Comparison of ENCODE assay signal across 8 cellular contexts in genomic region chr5:140556438-140556837, GRCh38. TPM values are rescaled to one million over a fixed set of nuclear protein-coding genes. Genes with fewer than 3 reads are reported as not detected.
A peak's percentile ranks its signal among the peaks of the same experiment; 100 is the strongest.
DNase-seq lines count a peak whose midpoint lies in the region; ATAC-seq, FAIRE-seq and TF ChIP-seq lines count a peak whose summit lies in the region.

No MANE protein-coding gene starts in this region.

- peaks cover 14 to 18% of the 10 kb centered on the region in 2 donors for H3K36me3 Mint-ChIP-seq in activated T-cell treated with anti-CD3 and anti-CD28 coated beads, Interleukin-2, amount 50 U/mL, for 72 hours (ENCODE audit: insufficient read depth in 2 of 2)
- H3K36me3 Mint-ChIP-seq in activated T-helper 1 cell treated with anti-CD3 and anti-CD28 coated beads, Interleukin-12 subunit alpha, Interleukin-12 subunit beta, Interleukin-2, Interleukin-4 antibody, amounts not matched to agents 30 ng/mL and 10 ng/mL and 1 ng/mL, durations not matched to agents 14 hours and 24 hours and 36 hours (ENCODE audit: low read depth), result peaks cover 43% of the 10 kb centered on the region

- no peaks in the 10 kb centered on the region for H3K9me3 ChIP-seq in kidney (ENCODE audit: control insufficient read depth in 1 of 2, low read length in 2 of 2)
- H3K9me3 ChIP-seq in tibial nerve, result no peaks in the 10 kb centered on the region

- H3K9me3 Mint-ChIP-seq in activated T-cell treated with anti-CD3 and anti-CD28 coated beads, Interleukin-2, amount 50 U/mL, for 72 hours, result no peaks in the 10 kb centered on the region
- H3K9me3 Mint-ChIP-seq in activated T-helper 1 cell treated with anti-CD3 and anti-CD28 coated beads, Interleukin-12 subunit alpha, Interleukin-12 subunit beta, Interleukin-2, Interleukin-4 antibody, amounts not matched to agents 30 ng/mL and 10 ng/mL and 1 ng/mL, durations not matched to agents 14 hours and 24 hours and 36 hours, result no peaks in the 10 kb centered on the region

- H3K36me3 ChIP-seq in kidney (ENCODE audit: control insufficient read depth in 1 of 2, insufficient read depth in 2 of 2, low read length in 2 of 2) (peaks cover 4 to 6% of the 10 kb centered on the region in 2 donors), tibial nerve (peaks cover 0 to 47% (median 0%) of the 10 kb centered on the region in 3 donors)

- no peaks in the 10 kb centered on the region for H3K27me3 Mint-ChIP-seq in activated T-cell treated with anti-CD3 and anti-CD28 coated beads, Interleukin-2, amount 50 U/mL, for 72 hours (ENCODE audit: low read depth)
- H3K27me3 Mint-ChIP-seq in activated T-helper 1 cell treated with anti-CD3 and anti-CD28 coated beads, Interleukin-12 subunit alpha, Interleukin-12 subunit beta, Interleukin-2, Interleukin-4 antibody, amounts not matched to agents 30 ng/mL and 10 ng/mL and 1 ng/mL, durations not matched to agents 14 hours and 24 hours and 36 hours (ENCODE audit: insufficient read depth), result no peaks in the 10 kb centered on the region

- H3K27ac Mint-ChIP-seq in activated T-cell treated with anti-CD3 and anti-CD28 coated beads, Interleukin-2, amount 50 U/mL, for 72 hours, result peak overlapping the region; percentile 95
- peak overlapping the region; percentile 89 for H3K27ac Mint-ChIP-seq in activated T-helper 1 cell treated with anti-CD3 and anti-CD28 coated beads, Interleukin-12 subunit alpha, Interleukin-12 subunit beta, Interleukin-2, Interleukin-4 antibody, amounts not matched to agents 30 ng/mL and 10 ng/mL and 1 ng/mL, durations not matched to agents 14 hours and 24 hours and 36 hours

- intact Hi-C loops in activated T-helper 1 cell treated with anti-CD3 and anti-CD28 coated beads, Interleukin-12 subunit alpha, Interleukin-12 subunit beta, Interleukin-2, Interleukin-4 antibody, amounts not matched to agents 30 ng/mL and 10 ng/mL and 1 ng/mL, durations not matched to agents 14 hours and 24 hours and 36 hours (cut with micrococcal nuclease), result loop anchor here (2.0 to 10.0 kb wide), 4 partner anchors 90 to 302 kb away; partner anchors contain the start of genes IK, NDUFA2, PFDN1 and ZMAT2
- intact Hi-C loops in kidney (cut with DNase I), result no loop called here
- intact Hi-C loops in sciatic nerve (cut with DNase I), result no loop called here

- TF ChIP-seq POLR2A in tibial nerve (IDR thresholded peaks at IDR 0.05), result no peak

- H3K4me3 Mint-ChIP-seq in activated T-cell treated with anti-CD3 and anti-CD28 coated beads, Interleukin-2, amount 50 U/mL, for 72 hours, result peak overlapping the region; percentile 88 to 91
- H3K4me3 Mint-ChIP-seq in activated T-helper 1 cell treated with anti-CD3 and anti-CD28 coated beads, Interleukin-12 subunit alpha, Interleukin-12 subunit beta, Interleukin-2, Interleukin-4 antibody, amounts not matched to agents 30 ng/mL and 10 ng/mL and 1 ng/mL, durations not matched to agents 14 hours and 24 hours and 36 hours, result peak overlapping the region; percentile 88

- H3K27me3 ChIP-seq in tibial nerve, result no peaks in the 10 kb centered on the region

- H3K27ac ChIP-seq in kidney (ENCODE audit: low read depth in 2 of 2, low read length in 2 of 2), result no peak overlapping the region
- peak overlapping the region in 2 of 4 donors; percentile 88 to 93 for H3K27ac ChIP-seq in tibial nerve

- peak overlapping the region; percentile 74 to 81 for H3K4me3 ChIP-seq in kidney (ENCODE audit: low read length in 2 of 2)
- H3K4me3 ChIP-seq in tibial nerve, result peak overlapping the region; percentile 73 to 86 (median 84)

- TF ChIP-seq CTCF in kidney (IDR thresholded peaks at IDR 0.05; ENCODE audit: borderline replicate concordance, extremely low read depth, insufficient read depth), result no peak
- TF ChIP-seq CTCF in tibial nerve (IDR thresholded peaks at IDR 0.05), result no peak

- H3K4me1 ChIP-seq in kidney (ENCODE audit: control insufficient read depth in 1 of 2, insufficient read depth in 1 of 2, low read depth in 1 of 2, low read length in 2 of 2) (peaks cover 10 to 17% of the 10 kb centered on the region in 2 donors), tibial nerve (peaks cover 0 to 36% (median 15%) of the 10 kb centered on the region in 4 donors)

- WGBS in tibial nerve, 2 donors, result 3 to 4% methylated on average over 6 of the region's 6 CpGs

- no peak for TF ChIP-seq EP300 in tibial nerve (IDR thresholded peaks at IDR 0.05)

- no peak for FAIRE-seq in kidney (lab: Jason Lieb, UNC)

- DNase-seq in activated T-cell treated with anti-CD3 and anti-CD28 coated beads, Interleukin-2, amount 50 U/mL, for 72 hours, result no peak
- DNase-seq in activated T-cell treated with anti-CD3 and anti-CD28 coated beads, Interleukin-2, amount 50 U/mL, for 1 hour, result no peak
- no peak for DNase-seq in activated T-helper 1 cell treated with anti-CD3 and anti-CD28 coated beads, Interleukin-12 subunit alpha, Interleukin-12 subunit beta, Interleukin-2, Interleukin-4 antibody, amounts not matched to agents 30 ng/mL and 10 ng/mL and 1 ng/mL, durations not matched to agents 14 hours and 24 hours and 36 hours (ENCODE audit: low spot score)
- DNase-seq in kidney (no peak), tibial nerve (ENCODE audit: low spot score in 2 of 2) (no peak), sciatic nerve (ENCODE audit: low spot score) (no peak)

- H3K9ac ChIP-seq in kidney (ENCODE audit: low read length in 2 of 2), result peak overlapping the region; percentile 43 to 85

- H3K4me1 Mint-ChIP-seq in activated T-cell treated with anti-CD3 and anti-CD28 coated beads, Interleukin-2, amount 50 U/mL, for 72 hours (ENCODE audit: low read depth), result peaks cover 59% of the 10 kb centered on the region
- H3K4me1 Mint-ChIP-seq in activated T-helper 1 cell treated with anti-CD3 and anti-CD28 coated beads, Interleukin-12 subunit alpha, Interleukin-12 subunit beta, Interleukin-2, Interleukin-4 antibody, amounts not matched to agents 30 ng/mL and 10 ng/mL and 1 ng/mL, durations not matched to agents 14 hours and 24 hours and 36 hours (ENCODE audit: low read depth), result peaks cover 52% of the 10 kb centered on the region

- ATAC-seq in activated T-cell treated with anti-CD3 and anti-CD28 coated beads, Interleukin-2, amount 50 U/mL, for 72 hours (replicated peaks in 1 of 2), result no peak
- ATAC-seq in HG03159 (IDR thresholded peaks at IDR 0.05; ENCODE audit: unreplicated experiment), result no peak
- ATAC-seq in sciatic nerve, result no peak
- ATAC-seq in GM19035 (IDR thresholded peaks at IDR 0.05; ENCODE audit: unreplicated experiment), result no peak

RNA-seq across cellular contexts. Expression of gene SRA1, which starts 0.8 kb away (rescaled TPM):
- total RNA-seq in activated T-cell treated with anti-CD3 and anti-CD28 coated beads, Interleukin-2, amount 50 U/mL, for 72 hours, result 10 to 100 TPM; 50.8 to 61.1 TPM
- 55.6 and 59.2 TPM in 2 replicates for total RNA-seq in activated T-helper 1 cell treated with anti-CD3 and anti-CD28 coated beads, Interleukin-12 subunit alpha, Interleukin-12 subunit beta, Interleukin-2, Interleukin-4 antibody, amounts not matched to agents 30 ng/mL and 10 ng/mL and 1 ng/mL, durations not matched to agents 14 hours and 24 hours and 36 hours
- total RNA-seq in kidney (31.3 TPM), tibial nerve (10 to 100 TPM; 16.6 to 23.7 (median 19.2) TPM), sciatic nerve (23.2 TPM)
- polyA plus RNA-seq in kidney (ENCODE audit: insufficient read depth, low read depth, low replicate concordance), result 52.4 TPM

RNA-seq across cellular contexts. Expression of gene APBB3, which starts 8.0 kb away (rescaled TPM):
- total RNA-seq in activated T-cell treated with anti-CD3 and anti-CD28 coated beads, Interleukin-2, amount 50 U/mL, for 72 hours, result 10 to 100 TPM; 33.8 to 38.2 TPM
- 17.2 and 21.2 TPM in 2 replicates for total RNA-seq in activated T-helper 1 cell treated with anti-CD3 and anti-CD28 coated beads, Interleukin-12 subunit alpha, Interleukin-12 subunit beta, Interleukin-2, Interleukin-4 antibody, amounts not matched to agents 30 ng/mL and 10 ng/mL and 1 ng/mL, durations not matched to agents 14 hours and 24 hours and 36 hours
- total RNA-seq in kidney (33.9 TPM), tibial nerve (10 to 100 TPM; 43.7 to 70.8 (median 48.4) TPM), sciatic nerve (43.1 TPM)
- 19.6 TPM for polyA plus RNA-seq in kidney (ENCODE audit: insufficient read depth, low read depth, low replicate concordance)

RNA-seq across cellular contexts. Expression of gene SLC35A4, which starts 8.2 kb away (rescaled TPM):
- total RNA-seq in activated T-cell treated with anti-CD3 and anti-CD28 coated beads, Interleukin-2, amount 50 U/mL, for 72 hours, result 10 to 100 TPM; 52.7 to 69.3 TPM
- 94.3 and 107 TPM in 2 replicates for total RNA-seq in activated T-helper 1 cell treated with anti-CD3 and anti-CD28 coated beads, Interleukin-12 subunit alpha, Interleukin-12 subunit beta, Interleukin-2, Interleukin-4 antibody, amounts not matched to agents 30 ng/mL and 10 ng/mL and 1 ng/mL, durations not matched to agents 14 hours and 24 hours and 36 hours
- total RNA-seq in kidney, result 89.9 TPM
- 71.2 TPM for polyA plus RNA-seq in kidney (ENCODE audit: insufficient read depth, low read depth, low replicate concordance)
- total RNA-seq in tibial nerve, result 10 to 100 TPM; 22.9 to 36.9 (median 26.8) TPM
- 37.9 TPM for total RNA-seq in sciatic nerve

RNA-seq across cellular contexts. Expression of gene EIF4EBP3, which starts 9.0 kb away (rescaled TPM):
- 10 to 100 TPM; 14.4 to 16.8 TPM for total RNA-seq in activated T-cell treated with anti-CD3 and anti-CD28 coated beads, Interleukin-2, amount 50 U/mL, for 72 hours
- total RNA-seq in activated T-helper 1 cell treated with anti-CD3 and anti-CD28 coated beads, Interleukin-12 subunit alpha, Interleukin-12 subunit beta, Interleukin-2, Interleukin-4 antibody, amounts not matched to agents 30 ng/mL and 10 ng/mL and 1 ng/mL, durations not matched to agents 14 hours and 24 hours and 36 hours, result 12.7 and 16.1 TPM in 2 replicates
- total RNA-seq in kidney, result 22.6 TPM
- polyA plus RNA-seq in kidney (ENCODE audit: insufficient read depth, low read depth, low replicate concordance), result 48.8 TPM
- total RNA-seq in tibial nerve, result 10 to 100 TPM; 12.3 to 29.4 (median 14.9) TPM
- total RNA-seq in sciatic nerve, result 12.6 TPM
